Comparison of ENCODE assay signal across 16 cellular contexts in genomic region chr9:126706698-126707053, GRCh38.
"Had no signal": no experiment of that assay in that cellular context is flagged by ENCODE, and none has a peak within 500 bp of the region (broad histone marks: within the 10 kb centered on the region; RNA-seq: fewer than 3 reads in every experiment).

No MANE protein-coding gene starts in this region.

- H3K27ac Mint-ChIP-seq: activated naive CD8-positive, alpha-beta T cell treated with anti-CD3 and anti-CD28 coated beads for 36 hours; endodermal cell; memory B cell; nephron; stimulated activated memory B cell treated with anti-CD40 and anti-IgM and Interleukin-4, amounts not matched to agents 10 μg/mL and 1 μg/mL and 100 μg/mL, for 72 hours had no signal

- H3K4me2 ChIP-seq: smooth muscle cell had no signal

- ATAC-seq: gastroesophageal sphincter had no signal

- H3K79me2 ChIP-seq: parathyroid adenoma had no signal

- H3K27ac ChIP-seq: epithelial cell of prostate, gastroesophageal sphincter, heart left ventricle, parathyroid adenoma, right lobe of liver, stomach, suprapubic skin, tibial nerve had no signal

- H3K36me3 ChIP-seq: gastroesophageal sphincter, heart left ventricle, right lobe of liver, stomach, suprapubic skin, tibial nerve had no signal

- H3K36me3 Mint-ChIP-seq: activated naive CD8-positive, alpha-beta T cell treated with anti-CD3 and anti-CD28 coated beads for 36 hours; memory B cell; stimulated activated memory B cell treated with anti-CD40 and anti-IgM and Interleukin-4, amounts not matched to agents 10 μg/mL and 1 μg/mL and 100 μg/mL, for 72 hours had no signal

- H2AFZ ChIP-seq: parathyroid adenoma had no signal

- H3K4me3 ChIP-seq: gastroesophageal sphincter, heart left ventricle, right lobe of liver, smooth muscle cell, stomach, suprapubic skin, tibial nerve had no signal

- H3K4me3 Mint-ChIP-seq: activated naive CD8-positive, alpha-beta T cell treated with anti-CD3 and anti-CD28 coated beads for 36 hours; endodermal cell; memory B cell; nephron had no signal

- H3K9ac ChIP-seq: parathyroid adenoma had no signal

- H3K9me3 Mint-ChIP-seq: activated naive CD8-positive, alpha-beta T cell treated with anti-CD3 and anti-CD28 coated beads for 36 hours; endodermal cell; memory B cell; nephron; stimulated activated memory B cell treated with anti-CD40 and anti-IgM and Interleukin-4, amounts not matched to agents 10 μg/mL and 1 μg/mL and 100 μg/mL, for 72 hours had no signal

- DNase-seq: cerebellar nuclear complex, cortex of kidney had no signal

- H3K9me3 ChIP-seq: gastroesophageal sphincter, heart left ventricle, right lobe of liver, stomach, suprapubic skin, tibial nerve had no signal
